32 cellular contexts compared by ENCODE assay signal in genomic region chr1:234551032-234551378, GRCh38. TPM values are rescaled to one million over a fixed set of nuclear protein-coding genes. Genes with fewer than 3 reads are reported as not detected.
DNase-seq lines count a peak whose midpoint lies in the region; ATAC-seq and TF ChIP-seq lines count a peak whose summit lies in the region.
"Had no signal": no experiment of that assay in that cellular context is flagged by ENCODE, and none has a peak within 500 bp of the region (broad histone marks: within the 10 kb centered on the region; RNA-seq: fewer than 3 reads in every experiment).

No MANE protein-coding gene starts in this region.

- H3K4me1 ChIP-seq in BLaER1 treated with 17β-estradiol and CSF1 and Interleukin-3, amounts not matched to agents 10 nM and 100 nM: peaks cover 10 to 71% (median 52%) of the 10 kb centered on the region in 10 experiments
- H3K4me1 ChIP-seq: HAP-1, parathyroid adenoma had no signal

- H3K9me3 Mint-ChIP-seq in brain: peaks cover 0 to 5% (median 0%) of the 10 kb centered on the region in 5 experiments
- no peaks in the 10 kb centered on the region for H3K9me3 Mint-ChIP-seq in activated naive CD4-positive, alpha-beta T cell treated with anti-CD3 and anti-CD28 coated beads, Interleukin-2, amount 10 ng/mL, durations not matched to agents 7 days and 5 days
- H3K9me3 Mint-ChIP-seq: activated T-helper 2 cell treated with anti-CD3 and anti-CD28 coated beads, Interferon-gamma antibody, Interleukin-2, Interleukin-4, amounts not matched to agents 10 μg/mL and 5 μg/mL and 100 μg/mL, durations not matched to agents 14 hours and 24 hours and 36 hours; immature natural killer cell; natural killer cell treated with Interleukin-12 subunit alpha and Interleukin-12 subunit beta and Interleukin-15 and Interleukin-18, amount 100 ng/mL, for 72 hours had no signal

- H4K20me1 ChIP-seq in BLaER1 treated with 17β-estradiol and CSF1 and Interleukin-3, amounts not matched to agents 10 nM and 100 nM: no peaks in the 10 kb centered on the region

- H3K4me1 Mint-ChIP-seq in brain: peaks cover 68% of the 10 kb centered on the region
- H3K4me1 Mint-ChIP-seq in activated naive CD4-positive, alpha-beta T cell treated with anti-CD3 and anti-CD28 coated beads, Interleukin-2, amount 10 ng/mL, durations not matched to agents 7 days and 5 days: peaks cover 1% of the 10 kb centered on the region
- H3K4me1 Mint-ChIP-seq: B cell, immature natural killer cell had no signal

- H3K27ac Mint-ChIP-seq in brain: peak overlapping the region in 3 of 5 experiments; percentile 48 to 97 (median 96)
- no peak overlapping the region for H3K27ac Mint-ChIP-seq in activated naive CD4-positive, alpha-beta T cell treated with anti-CD3 and anti-CD28 coated beads, Interleukin-2, amount 10 ng/mL, durations not matched to agents 7 days and 5 days
- H3K27ac Mint-ChIP-seq: activated CD8-positive, alpha-beta T cell treated with anti-CD3 and anti-CD28 coated beads, Interleukin-2, amount 10 ng/mL, durations not matched to agents 7 days and 5 days; activated naive CD8-positive, alpha-beta T cell; activated T-helper 2 cell treated with anti-CD3 and anti-CD28 coated beads, Interferon-gamma antibody, Interleukin-2, Interleukin-4, amounts not matched to agents 10 μg/mL and 5 μg/mL and 100 μg/mL, durations not matched to agents 14 hours and 24 hours and 36 hours; B cell; immature natural killer cell; natural killer cell treated with Interleukin-12 subunit alpha and Interleukin-12 subunit beta and Interleukin-15 and Interleukin-18, amount 100 ng/mL, for 72 hours; T-helper 17 cell had no signal

- peak overlapping the region in 7 of 11 experiments; percentile 31 to 74 (median 67); a peak in 10 of 22 replicates for H3K9ac ChIP-seq in BLaER1 treated with 17β-estradiol and CSF1 and Interleukin-3, amounts not matched to agents 10 nM and 100 nM
- H3K9ac ChIP-seq: parathyroid adenoma had no signal

- no peaks in the 10 kb centered on the region for H3K27me3 Mint-ChIP-seq in brain
- peaks cover 37% of the 10 kb centered on the region for H3K27me3 Mint-ChIP-seq in activated naive CD4-positive, alpha-beta T cell treated with anti-CD3 and anti-CD28 coated beads, Interleukin-2, amount 10 ng/mL, durations not matched to agents 7 days and 5 days
- H3K27me3 Mint-ChIP-seq: activated naive CD8-positive, alpha-beta T cell had no signal

- CTCF ChIA-PET in activated naive CD4-positive, alpha-beta T cell treated with anti-CD3 and anti-CD28 coated beads, Interleukin-2, amount 10 ng/mL, durations not matched to agents 7 days and 5 days (lab: Charles Lee): no interaction called here

- DNase-seq in islet precursor cell (peak; percentile 62), pons (ENCODE audit: low spot score) (peak; percentile 84), kidney glomerular epithelial cell (lab: John Stamatoyannopoulos, UW) (no peak)
- DNase-seq in activated naive CD4-positive, alpha-beta T cell treated with anti-CD3 and anti-CD28 coated beads, Interleukin-2, amount 10 ng/mL, durations not matched to agents 7 days and 5 days: no peak
- no peak for DNase-seq in activated CD4-positive, alpha-beta T cell treated with anti-CD3 and anti-CD28 coated beads for 48 hours
- DNase-seq: activated CD4-positive, alpha-beta T cell treated with anti-CD3 and anti-CD28 coated beads for 1 hour; activated CD8-positive, alpha-beta T cell treated with anti-CD3 and anti-CD28 coated beads, Interleukin-2, amount 10 ng/mL, durations not matched to agents 7 days and 5 days; central memory CD4-positive, alpha-beta T cell; GDM1; immature natural killer cell; KBM-7; MM.1S; mucosa of descending colon; NCI-H1436; NCI-H2081 treated with DMSO at 0.1 percent for 48 hours; NCI-H345; NCI-H82; right lobe of liver; stimulated activated naive CD4-positive, alpha-beta T cell treated with Interleukin-2 at 50 U/mL for 16 hours; T-helper 17 cell; tibial artery had no signal

- no peaks in the 10 kb centered on the region for H3K27me3 ChIP-seq in BLaER1 treated with 17β-estradiol and CSF1 and Interleukin-3, amounts not matched to agents 10 nM and 100 nM
- H3K27me3 ChIP-seq: ascending aorta, right lobe of liver, tibial artery had no signal

- no peak for ATAC-seq in HG02852 (IDR thresholded peaks at IDR 0.05; ENCODE audit: unreplicated experiment)
- ATAC-seq: activated CD8-positive, alpha-beta T cell treated with anti-CD3 and anti-CD28 coated beads, Interleukin-2, amount 10 ng/mL, durations not matched to agents 7 days and 5 days; mucosa of descending colon; SK-N-SH treated with all-trans-retinoic acid at 6 μM for 48 hours; T-helper 17 cell had no signal

- peak overlapping the region; percentile 44 to 91 (median 77); a peak in 19 of 22 replicates for H3K4me2 ChIP-seq in BLaER1 treated with 17β-estradiol and CSF1 and Interleukin-3, amounts not matched to agents 10 nM and 100 nM

- peak overlapping the region in 8 of 11 experiments; percentile 48 to 78 (median 68); a peak in 13 of 22 replicates for H3K27ac ChIP-seq in BLaER1 treated with 17β-estradiol and CSF1 and Interleukin-3, amounts not matched to agents 10 nM and 100 nM
- H3K27ac ChIP-seq: ascending aorta, parathyroid adenoma, right lobe of liver, tibial artery had no signal

- H3K36me3 Mint-ChIP-seq in brain: no peaks in the 10 kb centered on the region
- no peaks in the 10 kb centered on the region for H3K36me3 Mint-ChIP-seq in activated naive CD4-positive, alpha-beta T cell treated with anti-CD3 and anti-CD28 coated beads, Interleukin-2, amount 10 ng/mL, durations not matched to agents 7 days and 5 days
- H3K36me3 Mint-ChIP-seq: activated naive CD8-positive, alpha-beta T cell; immature natural killer cell; natural killer cell treated with Interleukin-12 subunit alpha and Interleukin-12 subunit beta and Interleukin-15 and Interleukin-18, amount 100 ng/mL, for 72 hours had no signal

- H3K36me3 ChIP-seq in BLaER1 treated with 17β-estradiol and CSF1 and Interleukin-3, amounts not matched to agents 10 nM and 100 nM: no peaks in the 10 kb centered on the region
- H3K36me3 ChIP-seq: ascending aorta, HAP-1, right lobe of liver, tibial artery had no signal

- no peaks in the 10 kb centered on the region for H3K9me3 ChIP-seq in BLaER1 treated with 17β-estradiol and CSF1 and Interleukin-3, amounts not matched to agents 10 nM and 100 nM (replicated peaks in 1 of 11)
- H3K9me3 ChIP-seq: ascending aorta, HAP-1, mucosa of descending colon, right lobe of liver, tibial artery had no signal

- H3K4me3 Mint-ChIP-seq in brain: no peak overlapping the region
- no peak overlapping the region for H3K4me3 Mint-ChIP-seq in activated naive CD4-positive, alpha-beta T cell treated with anti-CD3 and anti-CD28 coated beads, Interleukin-2, amount 10 ng/mL, durations not matched to agents 7 days and 5 days
- H3K4me3 Mint-ChIP-seq: activated CD8-positive, alpha-beta T cell treated with anti-CD3 and anti-CD28 coated beads, Interleukin-2, amount 10 ng/mL, durations not matched to agents 7 days and 5 days; activated naive CD8-positive, alpha-beta T cell; B cell; immature natural killer cell; natural killer cell treated with Interleukin-12 subunit alpha and Interleukin-12 subunit beta and Interleukin-15 and Interleukin-18, amount 100 ng/mL, for 72 hours; T-helper 17 cell had no signal

- TF ChIP-seq CTCF in brain (conservative IDR thresholded peaks at IDR 0.05): no peak

- H3K4me3 ChIP-seq in BLaER1 treated with 17β-estradiol and CSF1 and Interleukin-3, amounts not matched to agents 10 nM and 100 nM: no peak overlapping the region
- H3K4me3 ChIP-seq: ascending aorta, HAP-1, mucosa of descending colon, right lobe of liver, tibial artery had no signal

RNA-seq across cellular contexts. Expression of gene IRF2BP2, which starts 59.0 kb away (rescaled TPM):
- polyA plus RNA-seq in brain (ENCODE audit: insufficient read depth, low read depth, low replicate concordance): 163 TPM

Comparison
In these comparisons a context has a peak if more than half of its experiments do, and no peak if none do; other contexts are left out.
1. DNase-seq: peak in islet precursor cell (single experiment) and pons (single experiment); none in activated naive CD4-positive, alpha-beta T cell treated with anti-CD3 and anti-CD28 coated beads, Interleukin-2, amount 10 ng/mL, durations not matched to agents 7 days and 5 days (single experiment), kidney glomerular epithelial cell (single experiment) and activated CD4-positive, alpha-beta T cell treated with anti-CD3 and anti-CD28 coated beads for 48 hours (single experiment).